In the genomic region with DNA sequence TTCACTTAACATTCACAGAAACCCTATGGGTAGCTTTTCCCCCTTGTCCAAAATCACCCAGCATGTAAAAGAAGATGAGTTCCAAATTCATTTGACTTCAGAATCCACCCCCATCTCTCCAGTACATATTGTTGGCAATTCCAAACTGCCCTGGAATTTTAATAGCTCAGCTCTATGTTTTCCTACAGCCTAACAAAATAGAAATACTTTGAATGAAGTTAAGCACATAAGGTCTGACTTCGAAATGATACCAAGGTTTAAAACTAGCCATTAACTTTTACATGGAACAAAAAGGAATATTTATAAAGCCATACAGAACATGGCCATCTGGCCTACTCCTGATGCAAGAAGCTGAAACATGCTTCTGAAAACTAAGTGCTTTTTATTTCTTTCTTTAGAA, we compare ENCODE assay signal across 19 cellular contexts.
A peak's percentile ranks its signal among the peaks of the same experiment; 100 is the strongest.
DNase-seq lines count a peak whose midpoint lies in the region; ATAC-seq, FAIRE-seq and TF ChIP-seq lines count a peak whose summit lies in the region.
"Had no signal": no experiment of that assay in that cellular context is flagged by ENCODE, and none has a peak within 500 bp of the region (broad histone marks: within the 10 kb centered on the region; RNA-seq: fewer than 3 reads in every experiment).

No MANE protein-coding gene starts in this region.

- no peaks in the 10 kb centered on the region for H3K36me3 Mint-ChIP-seq in mesothelial cell of epicardium
- no peaks in the 10 kb centered on the region for H3K36me3 Mint-ChIP-seq in activated T-helper 2 cell treated with anti-CD3 and anti-CD28 coated beads, Interferon-gamma antibody, Interleukin-2, Interleukin-4, amounts not matched to agents 10 μg/mL and 5 μg/mL and 100 μg/mL, durations not matched to agents 14 hours and 24 hours and 36 hours (ENCODE audit: low read depth)

- DNase-seq in A549 (ENCODE audit: low read depth in 1 of 2, low spot score in 1 of 2) = no peak
- DNase-seq in SK-N-MC (ENCODE audit: low read depth, low spot score) = no peak
- no peak for DNase-seq in mesothelial cell of epicardium (ENCODE audit: low spot score in 2 of 2, unreplicated experiment in 2 of 2)
- no peak for DNase-seq in sigmoid colon
- DNase-seq in activated T-helper 2 cell treated with anti-CD3 and anti-CD28 coated beads, Interferon-gamma antibody, Interleukin-2, Interleukin-4, amounts not matched to agents 10 μg/mL and 5 μg/mL and 100 μg/mL, durations not matched to agents 14 hours and 24 hours and 36 hours (ENCODE audit: low spot score) = no peak
- DNase-seq in MV-4-11 (lab: John Stamatoyannopoulos, UW) = no peak
- DNase-seq in iPS-NIHi11 (ENCODE audit: low spot score) = no peak
- DNase-seq in activated CD4-positive, alpha-beta T cell treated with anti-CD3 and anti-CD28 coated beads, Interleukin-2, amount 50 U/mL, for 1 hour = no peak
- DNase-seq: GM23248, IMR-90, NCI-H1436, NCI-H1930, NCI-H226, NCI-H524 treated with DMSO at 0.1 percent for 48 hours, PC-9 had no signal

- peaks cover 99% of the 10 kb centered on the region for H3K4me1 ChIP-seq in A549
- H3K4me1 ChIP-seq in sigmoid colon = peaks cover 0 to 89% (median 66%) of the 10 kb centered on the region in 4 donors
- H3K4me1 ChIP-seq: HAP-1 had no signal

- no peak for TF ChIP-seq RAD21 in A549 (conservative IDR thresholded peaks at IDR 0.05 in 1 of 2, IDR thresholded peaks at IDR 0.05 in 1 of 2)

- ATAC-seq in A549 = no peak

- peak overlapping the region; percentile 92 for H3K4me2 ChIP-seq in A549
- H3K4me2 ChIP-seq: PC-9 had no signal

- POLR2A ChIA-PET in A549 (lab: Yijun Ruan, JAX) = no interaction called here

- no peaks in the 10 kb centered on the region for H3K9me3 Mint-ChIP-seq in mesothelial cell of epicardium
- no peaks in the 10 kb centered on the region for H3K9me3 Mint-ChIP-seq in activated T-helper 2 cell treated with anti-CD3 and anti-CD28 coated beads, Interferon-gamma antibody, Interleukin-2, Interleukin-4, amounts not matched to agents 10 μg/mL and 5 μg/mL and 100 μg/mL, durations not matched to agents 14 hours and 24 hours and 36 hours

- TF ChIP-seq EP300 in A549 (IDR thresholded peaks at IDR 0.05) (no peak), sigmoid colon (IDR thresholded peaks at IDR 0.05) (no peak)

- H3K4me1 Mint-ChIP-seq in mesothelial cell of epicardium = peaks cover 31% of the 10 kb centered on the region
- no peaks in the 10 kb centered on the region for H3K4me1 Mint-ChIP-seq in activated T-helper 2 cell treated with anti-CD3 and anti-CD28 coated beads, Interferon-gamma antibody, Interleukin-2, Interleukin-4, amounts not matched to agents 10 μg/mL and 5 μg/mL and 100 μg/mL, durations not matched to agents 14 hours and 24 hours and 36 hours (ENCODE audit: low read depth)

- H3K4me3 ChIP-seq in A549 = no peak overlapping the region
- no peak overlapping the region for H3K4me3 ChIP-seq in SK-N-MC
- no peak overlapping the region for H3K4me3 ChIP-seq in sigmoid colon
- H3K4me3 ChIP-seq: GM23248, HAP-1, PC-9 had no signal

- no peak for TF ChIP-seq POLR2A in A549 (IDR thresholded peaks at IDR 0.05; ENCODE audit: low read length)
- TF ChIP-seq POLR2A in sigmoid colon (IDR thresholded peaks at IDR 0.05) = no peak

- CTCF ChIA-PET in A549 (lab: Yijun Ruan, JAX) = interaction anchor here (1.3 kb wide), 1 partner anchor 8 kb away, joined by 3 read pairs; no protein-coding TSS in a partner anchor

- TF ChIP-seq CTCF in A549 (IDR thresholded peaks at IDR 0.05) = no peak
- no peak for TF ChIP-seq CTCF in mesothelial cell of epicardium (IDR thresholded peaks at IDR 0.05; ENCODE audit: unreplicated experiment)
- TF ChIP-seq CTCF in sigmoid colon (IDR thresholded peaks at IDR 0.05) = no peak

- WGBS in A549 (ENCODE audit: missing lambda C conversion rate) = 7% methylated on average over 1 of the region's 1 CpG
- WGBS in sigmoid colon, 2 donors = 71 to 76% methylated on average over 1 of the region's 1 CpG

- H3K36me3 ChIP-seq in SK-N-MC (ENCODE audit: insufficient read depth, low read length) (no peaks in the 10 kb centered on the region), sigmoid colon (no peaks in the 10 kb centered on the region)
- H3K36me3 ChIP-seq: HAP-1 had no signal

- peak overlapping the region; percentile 8 for H3K27ac Mint-ChIP-seq in mesothelial cell of epicardium
- no peak overlapping the region for H3K27ac Mint-ChIP-seq in activated T-helper 2 cell treated with anti-CD3 and anti-CD28 coated beads, Interferon-gamma antibody, Interleukin-2, Interleukin-4, amounts not matched to agents 10 μg/mL and 5 μg/mL and 100 μg/mL, durations not matched to agents 14 hours and 24 hours and 36 hours

- no peaks in the 10 kb centered on the region for H3K27me3 ChIP-seq in sigmoid colon

- H3K9me3 ChIP-seq in A549 (no peaks in the 10 kb centered on the region), SK-N-MC (ENCODE audit: low read depth, low read length) (no peaks in the 10 kb centered on the region), sigmoid colon (no peaks in the 10 kb centered on the region)
- H3K9me3 ChIP-seq: HAP-1 had no signal

- H3K27ac ChIP-seq in A549 (peak overlapping the region; percentile 80 to 83), SK-N-MC (peak overlapping the region; percentile 35), sigmoid colon (peak overlapping the region; percentile 58 to 90 (median 78))
- H3K27ac ChIP-seq: 22Rv1, GM23248, PC-9, RWPE1 had no signal

- H3K27me3 Mint-ChIP-seq in mesothelial cell of epicardium (ENCODE audit: low read depth) = no peaks in the 10 kb centered on the region
- H3K27me3 Mint-ChIP-seq in activated T-helper 2 cell treated with anti-CD3 and anti-CD28 coated beads, Interferon-gamma antibody, Interleukin-2, Interleukin-4, amounts not matched to agents 10 μg/mL and 5 μg/mL and 100 μg/mL, durations not matched to agents 14 hours and 24 hours and 36 hours (ENCODE audit: low read depth) = peaks cover 24% of the 10 kb centered on the region

- H3K4me3 Mint-ChIP-seq in mesothelial cell of epicardium = no peak overlapping the region
- H3K4me3 Mint-ChIP-seq in activated T-helper 2 cell treated with anti-CD3 and anti-CD28 coated beads, Interferon-gamma antibody, Interleukin-2, Interleukin-4, amounts not matched to agents 10 μg/mL and 5 μg/mL and 100 μg/mL, durations not matched to agents 14 hours and 24 hours and 36 hours (ENCODE audit: low read depth) = no peak overlapping the region

- peak; percentile 46 for FAIRE-seq in A549 (lab: Jason Lieb, UNC)
- FAIRE-seq: HTR-8/SVneo had no signal

- intact Hi-C loops in sigmoid colon (cut with DNase I) = no loop called here
- intact Hi-C loops in activated T-helper 2 cell treated with anti-CD3 and anti-CD28 coated beads, Interferon-gamma antibody, Interleukin-2, Interleukin-4, amounts not matched to agents 10 μg/mL and 5 μg/mL and 100 μg/mL, durations not matched to agents 14 hours and 24 hours and 36 hours (cut with micrococcal nuclease) = no loop called here

- no peak overlapping the region for H3K9ac ChIP-seq in SK-N-MC (ENCODE audit: insufficient read length)
- H3K9ac ChIP-seq: GM23248 had no signal

TF ChIP-seq in A549, 52 proteins besides CTCF, POLR2A, EP300 and RAD21:
- TF ChIP-seq RFX5 (IDR thresholded peaks at IDR 0.05) (no peak), SMC3 (IDR thresholded peaks at IDR 0.05) (no peak), TP53 (CRISPR knock-in tag; IDR thresholded peaks at IDR 0.05) (no peak), CBX8 (IDR thresholded peaks at IDR 0.05) (no peak), EHF (CRISPR knock-in tag; IDR thresholded peaks at IDR 0.05) (no peak), NFE2L2 (conservative IDR thresholded peaks at IDR 0.05; ENCODE audit: low read length) (no peak), GATA3 (IDR thresholded peaks at IDR 0.05; ENCODE audit: borderline replicate concordance) (no peak), SREBF2 (IDR thresholded peaks at IDR 0.05) (no peak), HOXB5 (CRISPR knock-in tag; IDR thresholded peaks at IDR 0.05) (no peak), MAFK (IDR thresholded peaks at IDR 0.05; ENCODE audit: partially characterized antibody) (no peak), ZSCAN20 (CRISPR knock-in tag; IDR thresholded peaks at IDR 0.05) (no peak), FOSL2 (IDR thresholded peaks at IDR 0.05) (no peak), FOSL2 (CRISPR knock-in tag; IDR thresholded peaks at IDR 0.05) (no peak), HOXB13 (CRISPR knock-in tag; IDR thresholded peaks at IDR 0.05; ENCODE audit: low read depth) (no peak), RNF2 (IDR thresholded peaks at IDR 0.05; ENCODE audit: borderline replicate concordance, low read depth) (no peak), EHMT2 (IDR thresholded peaks at IDR 0.05; ENCODE audit: low read depth) (no peak), NR3C1 (IDR thresholded peaks at IDR 0.05) (no peak), MAX (IDR thresholded peaks at IDR 0.05) (no peak)
- TF ChIP-seq, protein P1, sequence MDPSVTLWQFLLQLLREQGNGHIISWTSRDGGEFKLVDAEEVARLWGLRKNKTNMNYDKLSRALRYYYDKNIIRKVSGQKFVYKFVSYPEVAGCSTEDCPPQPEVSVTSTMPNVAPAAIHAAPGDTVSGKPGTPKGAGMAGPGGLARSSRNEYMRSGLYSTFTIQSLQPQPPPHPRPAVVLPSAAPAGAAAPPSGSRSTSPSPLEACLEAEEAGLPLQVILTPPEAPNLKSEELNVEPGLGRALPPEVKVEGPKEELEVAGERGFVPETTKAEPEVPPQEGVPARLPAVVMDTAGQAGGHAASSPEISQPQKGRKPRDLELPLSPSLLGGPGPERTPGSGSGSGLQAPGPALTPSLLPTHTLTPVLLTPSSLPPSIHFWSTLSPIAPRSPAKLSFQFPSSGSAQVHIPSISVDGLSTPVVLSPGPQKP (IDR thresholded peaks at IDR 0.05; ENCODE audit: low read depth, low read length) = no peak
- TF ChIP-seq, protein P2, sequence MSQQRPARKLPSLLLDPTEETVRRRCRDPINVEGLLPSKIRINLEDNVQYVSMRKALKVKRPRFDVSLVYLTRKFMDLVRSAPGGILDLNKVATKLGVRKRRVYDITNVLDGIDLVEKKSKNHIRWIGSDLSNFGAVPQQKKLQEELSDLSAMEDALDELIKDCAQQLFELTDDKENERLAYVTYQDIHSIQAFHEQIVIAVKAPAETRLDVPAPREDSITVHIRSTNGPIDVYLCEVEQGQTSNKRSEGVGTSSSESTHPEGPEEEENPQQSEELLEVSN (IDR thresholded peaks at IDR 0.05; ENCODE audit: borderline replicate concordance, low read depth) = no peak
- TF ChIP-seq, protein P3, sequence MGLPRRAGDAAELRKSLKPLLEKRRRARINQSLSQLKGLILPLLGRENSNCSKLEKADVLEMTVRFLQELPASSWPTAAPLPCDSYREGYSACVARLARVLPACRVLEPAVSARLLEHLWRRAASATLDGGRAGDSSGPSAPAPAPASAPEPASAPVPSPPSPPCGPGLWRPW (IDR thresholded peaks at IDR 0.05) = no peak
